ENCODE assay signal across 8 cellular contexts in the genomic region with DNA sequence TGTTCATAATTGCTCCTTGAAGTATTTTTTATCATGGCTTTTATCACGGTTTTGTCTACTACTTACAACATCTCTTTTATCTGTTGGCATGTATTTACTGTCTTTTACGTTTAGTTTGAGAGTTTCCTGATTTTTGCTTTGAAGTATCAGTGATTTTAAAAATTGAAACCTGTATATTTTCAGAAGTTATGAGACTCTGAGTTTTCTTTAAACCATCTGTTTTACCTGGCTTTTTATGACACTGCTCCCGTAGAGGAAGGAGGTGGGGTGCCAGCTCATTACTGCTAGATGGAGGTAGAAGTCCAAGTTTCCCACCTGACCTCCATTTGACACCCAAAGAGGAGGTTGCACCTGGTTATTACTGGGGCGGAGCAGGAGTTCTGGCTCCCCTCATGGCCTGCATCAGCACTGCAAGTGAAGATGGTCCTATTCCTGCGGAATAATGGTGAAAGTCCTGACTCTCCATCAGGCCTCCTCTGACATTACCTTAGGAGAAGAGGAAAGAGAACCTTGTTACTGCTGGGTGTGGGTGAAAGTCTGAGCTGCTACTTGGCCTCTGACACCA. TPM values are rescaled to one million over a fixed set of nuclear protein-coding genes. Genes with fewer than 3 reads are reported as not detected.
DNase-seq lines count a peak whose midpoint lies in the region; ATAC-seq, FAIRE-seq and TF ChIP-seq lines count a peak whose summit lies in the region.

No MANE protein-coding gene starts in this region.

- H3K4me1 ChIP-seq in OCI-LY3 (ENCODE audit: low read length) (peaks cover 4% of the 10 kb centered on the region), GM12878 (ENCODE audit: control insufficient read depth, insufficient read depth, low read length) (peaks cover 5% of the 10 kb centered on the region)

- FAIRE-seq in GM12878 (lab: Jason Lieb, UNC) = no peak

- H3K79me2 ChIP-seq in OCI-LY3 (ENCODE audit: low read length) (no peaks in the 10 kb centered on the region), GM12878 (ENCODE audit: control insufficient read depth, insufficient read depth, low read length) (no peaks in the 10 kb centered on the region)

- H3K9ac ChIP-seq in OCI-LY3 (ENCODE audit: low read length) (no peak overlapping the region), GM12878 (ENCODE audit: control insufficient read depth, insufficient read depth, low read length) (no peak overlapping the region)

- H3K27ac ChIP-seq in OCI-LY3 (ENCODE audit: low read length) (no peak overlapping the region), GM12878 (ENCODE audit: control insufficient read depth, insufficient read depth) (no peak overlapping the region)

- POLR2A ChIA-PET in GM12878 (lab: Charles Lee) = interaction anchor here (0.5 to 1.4 kb wide), 2 partner anchors 14 to 279 kb away, joined by 4 read pairs; no protein-coding TSS in a partner anchor

- SMC1A ChIA-PET in GM12878 (lab: Charles Lee; ENCODE audit: uncharacterized antibody, unreplicated experiment) = interaction anchor here (1.0 to 1.5 kb wide), 3 partner anchors 10 to 202 kb away, joined by 3 to 5 read pairs (median 3); a partner anchor contains a TSS

- no TSS peak for BruUV-seq in GM12878 (replicated peaks; lab: Mats Ljungman, UMichigan)

- H2AFZ ChIP-seq in OCI-LY3 (ENCODE audit: low read depth, low read length) (no peak overlapping the region), GM12878 (ENCODE audit: control insufficient read depth, low read depth, low read length) (no peak overlapping the region)

- ATAC-seq in GM12878 (peak; percentile 78), GM21447 (IDR thresholded peaks at IDR 0.05; ENCODE audit: unreplicated experiment) (no peak)

- H3K36me3 ChIP-seq in OCI-LY3 (replicated peaks; ENCODE audit: low read depth, low read length) (no peaks in the 10 kb centered on the region), GM12878 (ENCODE audit: control insufficient read depth in 2 of 2, insufficient read depth in 2 of 2, low read length in 1 of 2) (no peaks in the 10 kb centered on the region)

- CTCF ChIA-PET in GM12878 (lab: Yijun Ruan, JAX) = interaction anchor here (1.1 to 10.9 kb wide), 4 partner anchors 37 to 276 kb away, joined by 3 to 124 read pairs (median 6); a partner anchor contains a TSS

- in situ Hi-C loops in GM12878 (cut with MboI) = no loop called here

- no peaks in the 10 kb centered on the region for H3K27me3 ChIP-seq in OCI-LY3 (ENCODE audit: low read depth, low read length)
- H3K27me3 ChIP-seq in GM12878 (replicated peaks in 1 of 2; ENCODE audit: control insufficient read depth in 2 of 2, insufficient read depth in 2 of 2, low read length in 1 of 2) = no peaks in the 10 kb centered on the region

- peak; percentile 24 for TF ChIP-seq CTCF in OCI-LY3 (IDR thresholded peaks at IDR 0.05; ENCODE audit: low read depth, low read length)
- TF ChIP-seq CTCF in GM12878 (IDR thresholded peaks at IDR 0.05 in 2 of 3, conservative IDR thresholded peaks at IDR 0.05 in 1 of 3; ENCODE audit: control insufficient read depth in 2 of 3, extremely low read depth in 1 of 3, insufficient read depth in 1 of 3, low read depth in 3 of 3, low read length in 3 of 3) = peak; percentile 16 to 53 (median 43); a peak in 4 of 6 replicates

- H4K20me1 ChIP-seq in OCI-LY3 (ENCODE audit: insufficient read depth, low read length) (no peaks in the 10 kb centered on the region), GM12878 (ENCODE audit: control insufficient read depth, insufficient read depth) (no peaks in the 10 kb centered on the region)

- H3K4me3 ChIP-seq in OCI-LY3 (ENCODE audit: low read length) = no peak overlapping the region
- H3K4me3 ChIP-seq in GM12878 = no peak overlapping the region

- TF ChIP-seq RAD21 in GM12878 (IDR thresholded peaks at IDR 0.05; ENCODE audit: insufficient read depth, low read depth, low read length) = no peak

- RAD21 ChIA-PET in GM12878 (lab: Charles Lee; ENCODE audit: unreplicated experiment) = interaction anchor here (1.0 kb wide), 2 partner anchors 11 to 373 kb away, joined by 3 read pairs; a partner anchor contains a TSS

- DNase-seq in NCI-H146 (lab: John Stamatoyannopoulos, UW) (peak; percentile 30), NCI-H146 treated with DMSO at 0.1 percent for 48 hours (lab: John Stamatoyannopoulos, UW; ENCODE audit: unreplicated experiment) (no peak), GM12878 (ENCODE audit: low read depth, low spot score) (no peak), amniotic stem cell (lab: John Stamatoyannopoulos, UW) (no peak), putamen (ENCODE audit: low spot score) (no peak)
- peak; percentile 49 for DNase-seq in stimulated activated CD4-positive, alpha-beta T cell treated with anti-CD3 and anti-CD28 coated beads, Interleukin-1b, Interleukin-23, amount 100 ng/mL, for 48 hours

- no peak overlapping the region for H3K4me2 ChIP-seq in OCI-LY3 (ENCODE audit: low read length)
- H3K4me2 ChIP-seq in GM12878 (ENCODE audit: control insufficient read depth, insufficient read depth) = no peak overlapping the region

- intact Hi-C loops in GM12878 (cut with micrococcal nuclease; ENCODE audit: unreplicated experiment) = no loop called here

- H3K9me3 ChIP-seq in OCI-LY3 (ENCODE audit: insufficient read depth, low read length) (no peaks in the 10 kb centered on the region), GM12878 (replicated peaks; ENCODE audit: control insufficient read depth, insufficient read depth, low read length) (no peaks in the 10 kb centered on the region)

- 46% methylated on average over 5 of the region's 5 CpGs for WGBS in GM12878 (ENCODE audit: insufficient coverage, insufficient replicate concordance, low lambda C conversion rate, missing lambda C conversion rate)

- no peak for TF ChIP-seq POLR2A in GM12878 (IDR thresholded peaks at IDR 0.05; ENCODE audit: low read depth, low read length)

- no peak for TF ChIP-seq EP300 in GM12878 (IDR thresholded peaks at IDR 0.05; ENCODE audit: borderline replicate concordance in 1 of 2, control insufficient read depth in 1 of 2, low read depth in 2 of 2, low read length in 2 of 2)

TF ChIP-seq in GM12878, 131 proteins besides CTCF, POLR2A, EP300 and RAD21 (continues in another document):
- TF ChIP-seq, protein P1, sequence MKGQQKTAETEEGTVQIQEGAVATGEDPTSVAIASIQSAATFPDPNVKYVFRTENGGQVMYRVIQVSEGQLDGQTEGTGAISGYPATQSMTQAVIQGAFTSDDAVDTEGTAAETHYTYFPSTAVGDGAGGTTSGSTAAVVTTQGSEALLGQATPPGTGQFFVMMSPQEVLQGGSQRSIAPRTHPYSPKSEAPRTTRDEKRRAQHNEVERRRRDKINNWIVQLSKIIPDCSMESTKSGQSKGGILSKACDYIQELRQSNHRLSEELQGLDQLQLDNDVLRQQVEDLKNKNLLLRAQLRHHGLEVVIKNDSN (IDR thresholded peaks at IDR 0.05; ENCODE audit: borderline replicate concordance, extremely low read length, insufficient read depth, low read depth, low read length) = no peak
- no peak for TF ChIP-seq TAF1 (IDR thresholded peaks at IDR 0.05; ENCODE audit: borderline replicate concordance, low read depth, low read length)
- TF ChIP-seq, protein P2, sequence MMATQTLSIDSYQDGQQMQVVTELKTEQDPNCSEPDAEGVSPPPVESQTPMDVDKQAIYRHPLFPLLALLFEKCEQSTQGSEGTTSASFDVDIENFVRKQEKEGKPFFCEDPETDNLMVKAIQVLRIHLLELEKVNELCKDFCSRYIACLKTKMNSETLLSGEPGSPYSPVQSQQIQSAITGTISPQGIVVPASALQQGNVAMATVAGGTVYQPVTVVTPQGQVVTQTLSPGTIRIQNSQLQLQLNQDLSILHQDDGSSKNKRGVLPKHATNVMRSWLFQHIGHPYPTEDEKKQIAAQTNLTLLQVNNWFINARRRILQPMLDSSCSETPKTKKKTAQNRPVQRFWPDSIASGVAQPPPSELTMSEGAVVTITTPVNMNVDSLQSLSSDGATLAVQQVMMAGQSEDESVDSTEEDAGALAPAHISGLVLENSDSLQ (IDR thresholded peaks at IDR 0.05) = no peak
- no peak for TF ChIP-seq MYC (IDR thresholded peaks at IDR 0.05; ENCODE audit: insufficient read depth, insufficient read length, insufficient replicate concordance, low read length, severe bottlenecking)

RNA-seq across cellular contexts. Expression of a gene that starts 10.0 kb away (rescaled TPM):
- 107 and 112 TPM in 2 replicates for total RNA-seq in GM12878 (2013; cell fraction: nucleolus; rRNA removed)
- 28.0 and 32.5 TPM in 2 replicates for total RNA-seq in GM12878 (2014; rRNA removed)
- total RNA-seq in GM12878 (2014; rRNA removed; fragmentation: Illumina TruSeq; extraction: Trizol) = 52.6 and 53.0 TPM in 2 replicates
- total RNA-seq in GM12878 (2021) = 28.5 and 31.6 TPM in 2 replicates
- 13.9 TPM for polyA plus RNA-seq in GM12878 (2011; ENCODE audit: low read depth)
- 47.9 and 67.2 TPM in 2 replicates for polyA plus RNA-seq in GM12878 (2011; rRNA removed)
- 20.0 and 21.2 TPM in 2 replicates for polyA plus RNA-seq in GM12878 (2011; cell fraction: cytosol; rRNA removed)
- polyA plus RNA-seq in GM12878 (2011; cell fraction: nucleus; rRNA removed) = 36.3 and 39.3 TPM in 2 replicates
- 17.6 and 20.0 TPM in 2 replicates for polyA plus RNA-seq in GM12878 (2012)
- 49.1 and 76.0 TPM in 2 replicates for polyA plus RNA-seq in GM12878 (2014; fragmentation: Illumina TruSeq; extraction: Trizol)
- 10 to 100 TPM; 16.4 to 23.3 TPM for polyA plus RNA-seq in GM12878 (2014; fragmentation: Nextera tagmentation; extraction: Ambion mirVana)
- 23.2 and 27.9 TPM in 2 replicates for polyA plus RNA-seq in GM12878 (2014; rRNA removed)
- 10 to 100 TPM; 24.9 to 28.5 TPM for polyA plus RNA-seq in GM12878 (2016; fragmentation: Nextera tagmentation; extraction: Ambion mirVana)
- polyA minus RNA-seq in GM12878 (2011; rRNA and poly(A)+ RNA removed) = 35.7 and 57.9 TPM in 2 replicates
- 17.0 and 20.3 TPM in 2 replicates for polyA minus RNA-seq in GM12878 (2011; cell fraction: cytosol; rRNA and poly(A)+ RNA removed)
- polyA minus RNA-seq in GM12878 (2011; cell fraction: nucleus; rRNA and poly(A)+ RNA removed) = 29.6 and 53.0 TPM in 2 replicates

Comparison
In these comparisons a context has a peak if more than half of its experiments do, and no peak if none do; other contexts are left out.
1. DNase-seq: peak in NCI-H146 (single experiment) and stimulated activated CD4-positive, alpha-beta T cell treated with anti-CD3 and anti-CD28 coated beads, Interleukin-1b, Interleukin-23, amount 100 ng/mL, for 48 hours (single experiment); none in NCI-H146 treated with DMSO at 0.1 percent for 48 hours (single experiment), GM12878 (single experiment), amniotic stem cell (single experiment) and putamen (single experiment).